Comparison of ENCODE assay signal across 30 cellular contexts in genomic region chr2:118584877-118585276, GRCh38.
"Had no signal": no experiment of that assay in that cellular context is flagged by ENCODE, and none has a peak within 500 bp of the region (broad histone marks: within the 10 kb centered on the region; RNA-seq: fewer than 3 reads in every experiment).

No MANE protein-coding gene starts in this region.

- H3K36me3 Mint-ChIP-seq: activated naive CD8-positive, alpha-beta T cell had no signal

- H3K36me3 ChIP-seq: esophagus muscularis mucosa, WERI-Rb-1 had no signal

- H3K4me3 Mint-ChIP-seq: activated B cell treated with CpG ODN at 0.5 μM for 24 hours; activated CD8-positive, alpha-beta T cell treated with anti-CD3 and anti-CD28 coated beads for 36 hours; activated naive CD8-positive, alpha-beta T cell; activated T-cell treated with anti-CD3 and anti-CD28 coated beads, Interleukin-2, amount 50 U/mL, for 4 hours; activated T-helper 17 cell treated with anti-CD3 and anti-CD28 coated beads, Interleukin-2, amount 50 U/mL, for 72 hours; effector memory CD8-positive, alpha-beta T cell; T-helper 17 cell; T-helper 2 cell treated with Interferon-gamma antibody and Interleukin-4, amounts not matched to agents 5 μg/mL and 100 μg/mL, for 36 hours had no signal

- H3K9me3 ChIP-seq: body of pancreas, esophagus muscularis mucosa had no signal

- H3K4me1 ChIP-seq: body of pancreas, esophagus muscularis mucosa had no signal

- H3K4me3 ChIP-seq: body of pancreas, esophagus muscularis mucosa had no signal

- H3K4me1 Mint-ChIP-seq: activated B cell treated with CpG ODN at 0.5 μM for 24 hours; activated T-helper 17 cell treated with anti-CD3 and anti-CD28 coated beads, Interleukin-2, amount 50 U/mL, for 72 hours; T-helper 17 cell had no signal

- ATAC-seq: activated CD4-positive, CD25-positive, alpha-beta regulatory T cell treated with anti-CD3 and anti-CD28 coated beads, Interleukin-2, amount 50 U/mL, for 24 hours; activated CD8-positive, alpha-beta T cell treated with anti-CD3 and anti-CD28 coated beads for 36 hours; activated T-cell treated with anti-CD3 and anti-CD28 coated beads, Interleukin-2, amount 50 U/mL, for 4 hours; activated T-helper 17 cell treated with anti-CD3 and anti-CD28 coated beads, Interleukin-2, amount 50 U/mL, for 72 hours; body of pancreas; effector memory CD8-positive, alpha-beta T cell; T-helper 17 cell had no signal

- H3K9me3 Mint-ChIP-seq: activated B cell treated with CpG ODN at 0.5 μM for 24 hours; activated CD8-positive, alpha-beta T cell treated with anti-CD3 and anti-CD28 coated beads for 36 hours; activated T-cell treated with anti-CD3 and anti-CD28 coated beads, Interleukin-2, amount 50 U/mL, for 4 hours; activated T-helper 17 cell treated with anti-CD3 and anti-CD28 coated beads, Interleukin-2, amount 50 U/mL, for 72 hours; effector memory CD8-positive, alpha-beta T cell; T-helper 2 cell treated with Interferon-gamma antibody and Interleukin-4, amounts not matched to agents 5 μg/mL and 100 μg/mL, for 36 hours had no signal

- DNase-seq: activated B cell treated with CpG ODN at 0.5 μM for 24 hours; activated CD4-positive, alpha-beta T cell treated with anti-CD3 and anti-CD28 coated beads for 48 hours; activated CD4-positive, alpha-beta T cell treated with anti-CD3 and anti-CD28 coated beads, Interleukin-2, amount 50 U/mL, for 1 hour; activated CD4-positive, alpha-beta T cell treated with anti-CD3 and anti-CD28 coated beads, Interleukin-2, amount 50 U/mL, for 48 hours; activated CD8-positive, alpha-beta memory T cell treated with anti-CD3 and anti-CD28 coated beads for 24 hours; activated CD8-positive, alpha-beta T cell treated with anti-CD3 and anti-CD28 coated beads for 36 hours; activated effector memory CD4-positive, alpha-beta T cell treated with Interleukin-2 at 50 U/mL for 16 hours; activated gamma-delta T cell treated with Interleukin-2 at 50 U/mL for 16 hours; activated naive CD4-positive, alpha-beta T cell treated with anti-CD3 and anti-CD28 coated beads, Interleukin-2, amount 50 U/mL, for 16 hours; activated naive CD4-positive, alpha-beta T cell treated with Interleukin-2 at 50 U/mL for 16 hours; activated T-cell treated with anti-CD3 and anti-CD28 coated beads, Interleukin-2, amount 50 U/mL, for 4 hours; amniotic stem cell; anterior cingulate cortex; body of pancreas; caudate nucleus; cortex of kidney; dermis blood vessel endothelial cell; effector CD4-positive, alpha-beta T cell; effector memory CD8-positive, alpha-beta T cell; erythroblast; foreskin fibroblast; T-helper 1 cell; T-helper 17 cell; T1000; WERI-Rb-1 had no signal

- H3K27me3 ChIP-seq: body of pancreas had no signal

- H3K27ac Mint-ChIP-seq: activated B cell treated with CpG ODN at 0.5 μM for 24 hours; activated CD8-positive, alpha-beta T cell treated with anti-CD3 and anti-CD28 coated beads for 36 hours; activated naive CD8-positive, alpha-beta T cell; activated T-helper 17 cell treated with anti-CD3 and anti-CD28 coated beads, Interleukin-2, amount 50 U/mL, for 72 hours; effector memory CD8-positive, alpha-beta T cell; T-helper 17 cell; T-helper 2 cell treated with Interferon-gamma antibody and Interleukin-4, amounts not matched to agents 5 μg/mL and 100 μg/mL, for 36 hours had no signal

- H3K27ac ChIP-seq: body of pancreas, esophagus muscularis mucosa, WERI-Rb-1 had no signal
